Comparison of ENCODE assay signal across 8 cellular contexts in the genomic region with DNA sequence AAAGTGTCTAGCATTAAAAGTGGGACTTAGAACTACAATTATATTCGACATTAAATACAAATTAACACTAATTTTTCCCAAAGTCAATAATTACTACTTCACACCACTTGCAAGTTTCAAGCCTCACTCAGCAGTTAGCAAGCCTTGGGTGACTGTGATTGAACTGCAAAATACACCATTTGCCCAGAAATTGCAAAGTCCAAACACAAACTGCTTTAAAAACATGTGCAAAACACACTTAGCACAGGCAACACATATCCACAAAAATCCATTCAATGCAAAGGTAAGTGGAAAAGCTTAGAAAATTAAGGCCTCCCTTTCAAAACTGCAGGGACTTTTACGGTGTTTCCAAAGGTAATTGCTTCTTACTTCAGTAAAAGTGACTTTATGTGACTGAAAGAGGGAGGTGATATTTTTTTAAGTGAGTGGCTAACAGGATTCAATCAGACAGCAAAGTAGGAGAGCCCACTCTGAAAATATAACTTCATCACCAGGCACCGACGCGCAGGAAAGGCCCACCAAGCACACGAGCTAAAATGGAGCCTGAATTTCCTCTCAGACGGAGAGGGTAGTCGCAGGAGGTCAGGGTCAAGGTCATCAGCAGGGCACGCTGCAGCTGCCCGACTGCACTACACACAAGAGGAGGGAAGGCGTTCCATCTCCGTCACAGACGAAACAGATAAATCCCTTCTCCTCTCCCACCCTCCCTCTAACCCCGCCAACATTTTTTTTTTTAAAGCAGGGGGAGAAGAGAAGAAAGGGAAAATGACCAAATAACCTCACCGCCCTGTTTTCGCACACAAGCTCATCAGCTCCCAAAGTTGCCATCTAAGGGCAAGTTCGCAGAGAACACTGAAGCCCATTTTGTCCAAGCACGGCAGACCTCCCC. TPM values are rescaled to one million over a fixed set of nuclear protein-coding genes. Genes with fewer than 3 reads are reported as not detected.
DNase-seq lines count a peak whose midpoint lies in the region; ATAC-seq and TF ChIP-seq lines count a peak whose summit lies in the region.

No MANE protein-coding gene starts in this region.

- WGBS in ovary, 3 donors: 4 to 7% (median 6%) methylated on average over 18 of the region's 18 CpGs

- POLR2A ChIA-PET in activated CD8-positive, alpha-beta T cell treated with anti-CD3 and anti-CD28 coated beads, Interleukin-2, amount 10 ng/mL, durations not matched to agents 7 days and 5 days (lab: Charles Lee): interaction anchor here (0.6 to 1.9 kb wide), 5 partner anchors 17 to 755 kb away, joined by 3 to 7 read pairs (median 3); a partner anchor contains a TSS

- CTCF ChIA-PET in activated CD8-positive, alpha-beta T cell treated with anti-CD3 and anti-CD28 coated beads, Interleukin-2, amount 10 ng/mL, durations not matched to agents 7 days and 5 days (lab: Charles Lee): interaction anchor here (1.0 to 1.2 kb wide), 4 partner anchors 40 to 318 kb away, joined by 3 read pairs; no protein-coding TSS in a partner anchor

- DNase-seq in CD1c-positive myeloid dendritic cell (ENCODE audit: extremely low spot score) (peak; percentile 6), glutamatergic neuron (peak; percentile 76), ovary (peak; percentile 66 to 84 (median 77)), NOMO-1 (lab: John Stamatoyannopoulos, UW; ENCODE audit: unreplicated experiment in 2 of 2) (no peak), mesenteric fat pad (ENCODE audit: low spot score) (no peak)
- peak; percentile 59 for DNase-seq in activated CD8-positive, alpha-beta T cell treated with anti-CD3 and anti-CD28 coated beads, Interleukin-2, amount 10 ng/mL, durations not matched to agents 7 days and 5 days

- no peaks in the 10 kb centered on the region for H3K9me3 Mint-ChIP-seq in activated CD8-positive, alpha-beta T cell treated with anti-CD3 and anti-CD28 coated beads, Interleukin-2, amount 10 ng/mL, durations not matched to agents 7 days and 5 days (ENCODE audit: insufficient read depth)
- peaks cover 28% of the 10 kb centered on the region for H3K9me3 Mint-ChIP-seq in glutamatergic neuron (ENCODE audit: unreplicated experiment)

- TF ChIP-seq CTCF in glutamatergic neuron (IDR thresholded peaks at IDR 0.05; ENCODE audit: partially characterized antibody, unreplicated experiment) (no peak), ovary (IDR thresholded peaks at IDR 0.05) (no peak)

- peak overlapping the region in 1 of 2 donors; percentile 95 for H3K27ac ChIP-seq in ovary

- H3K4me3 Mint-ChIP-seq in activated CD8-positive, alpha-beta T cell treated with anti-CD3 and anti-CD28 coated beads, Interleukin-2, amount 10 ng/mL, durations not matched to agents 7 days and 5 days: peak overlapping the region; percentile 95
- H3K4me3 Mint-ChIP-seq in glutamatergic neuron (ENCODE audit: unreplicated experiment): peak overlapping the region; percentile 93

- peak overlapping the region; percentile 90 for H3K4me3 ChIP-seq in ovary

- no peaks in the 10 kb centered on the region for H3K36me3 ChIP-seq in ovary

- no peak for TF ChIP-seq POLR2A in ovary (IDR thresholded peaks at IDR 0.05)

- intact Hi-C loops in ovary (cut with DNase I): loop anchor here in 3 of 4 donors (5.0 to 10.0 kb wide), 6 partner anchors 51 to 448 kb away; a partner anchor contains a TSS

- H3K4me1 ChIP-seq in ovary (ENCODE audit: insufficient read depth): peaks cover 2% of the 10 kb centered on the region

- H3K36me3 Mint-ChIP-seq in activated CD8-positive, alpha-beta T cell treated with anti-CD3 and anti-CD28 coated beads, Interleukin-2, amount 10 ng/mL, durations not matched to agents 7 days and 5 days (ENCODE audit: low read depth): peaks cover 16% of the 10 kb centered on the region
- H3K36me3 Mint-ChIP-seq in glutamatergic neuron (ENCODE audit: unreplicated experiment): no peaks in the 10 kb centered on the region

- H3K27ac Mint-ChIP-seq in activated CD8-positive, alpha-beta T cell treated with anti-CD3 and anti-CD28 coated beads, Interleukin-2, amount 10 ng/mL, durations not matched to agents 7 days and 5 days: peak overlapping the region; percentile 98
- peak overlapping the region; percentile 31 for H3K27ac Mint-ChIP-seq in glutamatergic neuron (ENCODE audit: unreplicated experiment)

- TF ChIP-seq EP300 in ovary (IDR thresholded peaks at IDR 0.05): no peak

- H3K27me3 Mint-ChIP-seq in activated CD8-positive, alpha-beta T cell treated with anti-CD3 and anti-CD28 coated beads, Interleukin-2, amount 10 ng/mL, durations not matched to agents 7 days and 5 days (ENCODE audit: low read depth): peaks cover 3% of the 10 kb centered on the region
- H3K27me3 Mint-ChIP-seq in glutamatergic neuron (ENCODE audit: unreplicated experiment): peaks cover 21% of the 10 kb centered on the region

- H3K4me1 Mint-ChIP-seq in activated CD8-positive, alpha-beta T cell treated with anti-CD3 and anti-CD28 coated beads, Interleukin-2, amount 10 ng/mL, durations not matched to agents 7 days and 5 days (ENCODE audit: low read depth): peaks cover 44% of the 10 kb centered on the region
- H3K4me1 Mint-ChIP-seq in glutamatergic neuron (ENCODE audit: low read depth, unreplicated experiment): peaks cover 40% of the 10 kb centered on the region

- ATAC-seq in GM18873 (IDR thresholded peaks at IDR 0.05; ENCODE audit: low FRiP score, unreplicated experiment): peak; percentile 43
- ATAC-seq in HG03432 (IDR thresholded peaks at IDR 0.05; ENCODE audit: unreplicated experiment): peak; percentile 29
- ATAC-seq in activated CD8-positive, alpha-beta T cell treated with anti-CD3 and anti-CD28 coated beads, Interleukin-2, amount 10 ng/mL, durations not matched to agents 7 days and 5 days: peak; percentile 20

- no peaks in the 10 kb centered on the region for H3K9me3 ChIP-seq in ovary

- no peaks in the 10 kb centered on the region for H3K27me3 ChIP-seq in ovary

RNA-seq across cellular contexts. Expression of a gene that starts 3.1 kb away (rescaled TPM):
- 10 to 100 TPM; 13.6 to 14.8 TPM for total RNA-seq in activated CD8-positive, alpha-beta T cell treated with anti-CD3 and anti-CD28 coated beads, Interleukin-2, amount 10 ng/mL, durations not matched to agents 7 days and 5 days
- total RNA-seq in glutamatergic neuron (ENCODE audit: unreplicated experiment) (227 TPM), ovary (10 to 100 TPM in 6 of 7 donors, 1 to 10 TPM in 1; 9.4 to 36.0 (median 27.0) TPM), mesenteric fat pad (10.5 TPM)
- 10 to 100 TPM in 1 of 2 donors, 1 to 10 TPM in 1; 7.8 to 12.7 TPM for polyA plus RNA-seq in ovary

Comparison
In these comparisons a context has a peak if more than half of its experiments do, and no peak if none do; other contexts are left out.
1. DNase-seq: peak in CD1c-positive myeloid dendritic cell (single experiment), activated CD8-positive, alpha-beta T cell treated with anti-CD3 and anti-CD28 coated beads, Interleukin-2, amount 10 ng/mL, durations not matched to agents 7 days and 5 days (single experiment), glutamatergic neuron (single experiment) and ovary (5 of 5); none in NOMO-1 (0 of 2) and mesenteric fat pad (single experiment).
2. Peak in every context shown above with its lines, with median percentiles within 50 percentile points of each other: ATAC-seq.